23 cellular contexts compared by ENCODE assay signal in the genomic region with DNA sequence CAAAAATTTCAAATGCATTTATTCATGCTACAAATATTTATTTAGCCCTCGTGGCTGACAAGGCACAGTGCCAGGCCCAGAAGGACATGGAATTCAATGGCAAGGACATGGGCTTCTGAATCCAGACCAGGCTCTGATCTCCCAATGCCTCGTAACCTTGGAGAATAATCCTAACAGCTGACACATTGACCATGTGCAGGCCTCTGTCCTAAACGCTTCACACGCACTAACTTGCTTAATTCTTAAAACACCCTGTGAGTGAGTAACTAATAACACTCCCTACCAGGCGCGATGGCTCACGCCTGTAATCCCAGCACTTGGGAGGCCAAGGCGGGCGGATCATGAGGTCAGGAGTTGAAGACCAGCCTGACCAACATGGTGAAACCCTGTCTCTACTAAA. TPM values are rescaled to one million over a fixed set of nuclear protein-coding genes. Genes with fewer than 3 reads are reported as not detected.
DNase-seq lines count a peak whose midpoint lies in the region; ATAC-seq and TF ChIP-seq lines count a peak whose summit lies in the region.
"Had no signal": no experiment of that assay in that cellular context is flagged by ENCODE, and none has a peak within 500 bp of the region (broad histone marks: within the 10 kb centered on the region; RNA-seq: fewer than 3 reads in every experiment).

No MANE protein-coding gene starts in this region.

- no peak for TF ChIP-seq POLR2A in body of pancreas (IDR thresholded peaks at IDR 0.05)

- 52 to 61% methylated on average over 9 of the region's 9 CpGs for WGBS in body of pancreas, 2 donors
- WGBS in mesendoderm (ENCODE audit: extremely low coverage, insufficient coverage, low lambda C conversion rate): no CpG with 5 or more reads among the region's 9 CpGs

- no peak for TF ChIP-seq CTCF in body of pancreas (IDR thresholded peaks at IDR 0.05)

- no peak overlapping the region for H3K4me2 ChIP-seq in mesendoderm (ENCODE audit: low read length)

- H4K8ac ChIP-seq in mesendoderm (ENCODE audit: low read depth, low read length): no peak overlapping the region

- H3K4me3 ChIP-seq in body of pancreas (no peak overlapping the region), mesendoderm (ENCODE audit: low read length) (no peak overlapping the region)
- no peak overlapping the region for H3K4me3 ChIP-seq in effector memory CD4-positive, alpha-beta T cell (ENCODE audit: insufficient read depth, low read depth, low read length, poor library complexity, severe bottlenecking)
- H3K4me3 ChIP-seq: HAP-1, right lobe of liver, upper lobe of right lung had no signal

- DNase-seq in AG08395 (ENCODE audit: low spot score) (peak; percentile 93), M059J (ENCODE audit: low read depth) (peak; percentile 64), body of pancreas (peak; percentile 62 to 80 (median 76)), mesendoderm (peak; percentile 44)
- no peak for DNase-seq in effector memory CD4-positive, alpha-beta T cell
- DNase-seq in stimulated activated naive CD8-positive, alpha-beta T cell treated with anti-CD3 and anti-CD28 coated beads, Interleukin-15, amount 100 ng/mL, for 72 hours: no peak
- no peak for DNase-seq in activated CD4-positive, alpha-beta T cell treated with anti-CD3 and anti-CD28 coated beads, Interleukin-2, amount 50 U/mL, for 1 hour
- DNase-seq: activated CD4-positive, alpha-beta T cell treated with anti-CD3 and anti-CD28 coated beads, Interleukin-2, amount 10 ng/mL, durations not matched to agents 24 days and 14 days; activated T-cell treated with anti-CD3 and anti-CD28 coated beads, Interleukin-2, amount 50 U/mL, for 1 hour; CD4-positive, alpha-beta memory T cell; central memory CD4-positive, alpha-beta T cell; immature natural killer cell; NCI-H1105 treated with DMSO at 0.1 percent for 48 hours; NCI-H2227 treated with DMSO at 0.1 percent for 48 hours; right lobe of liver; SHP77 treated with DMSO at 0.1 percent for 48 hours; upper lobe of right lung had no signal

- H3K9ac ChIP-seq in mesendoderm (ENCODE audit: low read length): no peak overlapping the region

- no peak overlapping the region for H4K5ac ChIP-seq in mesendoderm (ENCODE audit: low read length)

- H3K9me3 ChIP-seq in body of pancreas: no peaks in the 10 kb centered on the region
- H3K9me3 ChIP-seq in effector memory CD4-positive, alpha-beta T cell (ENCODE audit: control insufficient read depth, low read length): no peaks in the 10 kb centered on the region
- H3K9me3 ChIP-seq: right lobe of liver, upper lobe of right lung had no signal

- no peak overlapping the region for H3K27ac Mint-ChIP-seq in stimulated activated naive CD8-positive, alpha-beta T cell treated with anti-CD3 and anti-CD28 coated beads, Interleukin-15, amount 100 ng/mL, for 72 hours
- H3K27ac Mint-ChIP-seq: activated CD4-positive, alpha-beta T cell treated with anti-CD3 and anti-CD28 coated beads, Interleukin-2, amount 10 ng/mL, durations not matched to agents 24 days and 14 days; activated naive CD8-positive, alpha-beta T cell; CD4-positive, alpha-beta memory T cell; IgD-negative memory B cell; immature natural killer cell; memory B cell; T-helper 2 cell treated with Interferon-gamma antibody and Interleukin-4, amounts not matched to agents 5 μg/mL and 100 μg/mL, for 36 hours had no signal

- H3K27me3 Mint-ChIP-seq in stimulated activated naive CD8-positive, alpha-beta T cell treated with anti-CD3 and anti-CD28 coated beads, Interleukin-15, amount 100 ng/mL, for 72 hours: no peaks in the 10 kb centered on the region
- H3K27me3 Mint-ChIP-seq: activated CD4-positive, alpha-beta T cell treated with anti-CD3 and anti-CD28 coated beads, Interleukin-2, amount 10 ng/mL, durations not matched to agents 24 days and 14 days; activated naive CD8-positive, alpha-beta T cell; CD4-positive, alpha-beta memory T cell; IgD-negative memory B cell; memory B cell had no signal

- no peak overlapping the region for H2BK15ac ChIP-seq in mesendoderm (replicated peaks; ENCODE audit: low read depth)

- peak overlapping the region; percentile 51 to 62 (median 58) for H3K27ac ChIP-seq in body of pancreas
- no peak overlapping the region for H3K27ac ChIP-seq in mesendoderm (ENCODE audit: low read depth, low read length)
- H3K27ac ChIP-seq in effector memory CD4-positive, alpha-beta T cell (ENCODE audit: insufficient read depth, low read length, poor library complexity, severe bottlenecking): no peak overlapping the region
- H3K27ac ChIP-seq: right lobe of liver, upper lobe of right lung had no signal

- H2BK120ac ChIP-seq in mesendoderm (ENCODE audit: low read depth, low read length): no peak overlapping the region

- no peak overlapping the region for H2AK5ac ChIP-seq in mesendoderm (ENCODE audit: low read length)

- H3K56ac ChIP-seq in mesendoderm (ENCODE audit: low read length): no peak overlapping the region

- H3K4me1 ChIP-seq in body of pancreas (peaks cover 82% of the 10 kb centered on the region), mesendoderm (ENCODE audit: control insufficient read depth, low read depth, low read length) (peaks cover 22% of the 10 kb centered on the region)
- no peaks in the 10 kb centered on the region for H3K4me1 ChIP-seq in effector memory CD4-positive, alpha-beta T cell (ENCODE audit: control insufficient read depth, insufficient read depth, low read length, poor library complexity, severe bottlenecking)
- H3K4me1 ChIP-seq: right lobe of liver had no signal

- H3K79me2 ChIP-seq in mesendoderm (ENCODE audit: control insufficient read depth, insufficient read depth, low read length): peaks cover 12% of the 10 kb centered on the region

- no peaks in the 10 kb centered on the region for H3K9me3 Mint-ChIP-seq in stimulated activated naive CD8-positive, alpha-beta T cell treated with anti-CD3 and anti-CD28 coated beads, Interleukin-15, amount 100 ng/mL, for 72 hours
- H3K9me3 Mint-ChIP-seq: activated CD4-positive, alpha-beta T cell treated with anti-CD3 and anti-CD28 coated beads, Interleukin-2, amount 10 ng/mL, durations not matched to agents 24 days and 14 days; memory B cell; T-helper 2 cell treated with Interferon-gamma antibody and Interleukin-4, amounts not matched to agents 5 μg/mL and 100 μg/mL, for 36 hours had no signal

- H3K23ac ChIP-seq in mesendoderm (ENCODE audit: low read length): no peak overlapping the region

- H3K4ac ChIP-seq in mesendoderm (ENCODE audit: low read depth, low read length): no peak overlapping the region

- no peaks in the 10 kb centered on the region for H3K27me3 ChIP-seq in body of pancreas
- H3K27me3 ChIP-seq in mesendoderm (ENCODE audit: insufficient read depth, low read length, poor library complexity): no peaks in the 10 kb centered on the region
- H3K27me3 ChIP-seq in effector memory CD4-positive, alpha-beta T cell (replicated peaks; ENCODE audit: control insufficient read depth, insufficient read depth, low read length, poor library complexity, severe bottlenecking): no peaks in the 10 kb centered on the region
- H3K27me3 ChIP-seq: right lobe of liver, upper lobe of right lung had no signal

- ATAC-seq in body of pancreas: peak; percentile 71
- ATAC-seq in stimulated activated naive CD8-positive, alpha-beta T cell treated with anti-CD3 and anti-CD28 coated beads, Interleukin-15, amount 100 ng/mL, for 72 hours: no peak
- ATAC-seq in HG02885 (IDR thresholded peaks at IDR 0.05; ENCODE audit: poor library complexity, unreplicated experiment): no peak
- ATAC-seq: right lobe of liver, upper lobe of right lung had no signal

- peaks cover 12% of the 10 kb centered on the region for H3K79me1 ChIP-seq in mesendoderm (ENCODE audit: low read length)

- intact Hi-C loops in body of pancreas (cut with DNase I): no loop called here

- no peak overlapping the region for H3K4me3 Mint-ChIP-seq in stimulated activated naive CD8-positive, alpha-beta T cell treated with anti-CD3 and anti-CD28 coated beads, Interleukin-15, amount 100 ng/mL, for 72 hours
- H3K4me3 Mint-ChIP-seq: activated CD4-positive, alpha-beta T cell treated with anti-CD3 and anti-CD28 coated beads, Interleukin-2, amount 10 ng/mL, durations not matched to agents 24 days and 14 days; activated naive CD8-positive, alpha-beta T cell; CD4-positive, alpha-beta memory T cell; IgD-negative memory B cell; immature natural killer cell; memory B cell; T-helper 2 cell treated with Interferon-gamma antibody and Interleukin-4, amounts not matched to agents 5 μg/mL and 100 μg/mL, for 36 hours had no signal

- H3K18ac ChIP-seq in mesendoderm (ENCODE audit: low read length): no peak overlapping the region

- no peak overlapping the region for H2BK5ac ChIP-seq in mesendoderm (ENCODE audit: low read length)

- no peaks in the 10 kb centered on the region for H3K4me1 Mint-ChIP-seq in stimulated activated naive CD8-positive, alpha-beta T cell treated with anti-CD3 and anti-CD28 coated beads, Interleukin-15, amount 100 ng/mL, for 72 hours
- H3K4me1 Mint-ChIP-seq: activated CD4-positive, alpha-beta T cell treated with anti-CD3 and anti-CD28 coated beads, Interleukin-2, amount 10 ng/mL, durations not matched to agents 24 days and 14 days; CD4-positive, alpha-beta memory T cell; IgD-negative memory B cell; immature natural killer cell; memory B cell had no signal

- H3K36me3 ChIP-seq in body of pancreas (replicated peaks in 1 of 2; ENCODE audit: insufficient read depth in 1 of 2, low read depth in 2 of 2): no peaks in the 10 kb centered on the region
- no peaks in the 10 kb centered on the region for H3K36me3 ChIP-seq in mesendoderm (ENCODE audit: control insufficient read depth, insufficient read depth, low read length)
- H3K36me3 ChIP-seq in effector memory CD4-positive, alpha-beta T cell (ENCODE audit: control insufficient read depth, insufficient read depth, low read length): no peaks in the 10 kb centered on the region
- H3K36me3 ChIP-seq: HAP-1, right lobe of liver, upper lobe of right lung had no signal

RNA-seq across cellular contexts. Expression of gene MYO10, which starts 33.2 kb away (rescaled TPM):
- 13.6 and 30.2 TPM in 2 replicates for total RNA-seq in M059J (2014; rRNA removed; shearing (Covaris generic))
- total RNA-seq in body of pancreas: 100 to 1,000 TPM in 1 of 2 donors, 10 to 100 TPM in 1; 35.8 to 162 TPM
- polyA plus RNA-seq in mesendoderm (2013, experiment 1 of 2): 30.7 TPM
- polyA plus RNA-seq in mesendoderm (2013, experiment 2 of 2): 31.3 TPM
- polyA plus RNA-seq: IgD-negative memory B cell, immature natural killer cell had no signal

Comparison
In these comparisons a context has a peak if more than half of its experiments do, and no peak if none do; other contexts are left out.
1. DNase-seq: peak in AG08395 (single experiment), M059J (single experiment), body of pancreas (4 of 4) and mesendoderm (single experiment); none in effector memory CD4-positive, alpha-beta T cell (0 of 3), stimulated activated naive CD8-positive, alpha-beta T cell treated with anti-CD3 and anti-CD28 coated beads, Interleukin-15, amount 100 ng/mL, for 72 hours (0 of 2) and activated CD4-positive, alpha-beta T cell treated with anti-CD3 and anti-CD28 coated beads, Interleukin-2, amount 50 U/mL, for 1 hour (single experiment).
2. H3K27ac ChIP-seq: peak in body of pancreas (4 of 4); none in mesendoderm (single experiment) and effector memory CD4-positive, alpha-beta T cell (single experiment).